ENCODE assay signal across 8 cellular contexts in the genomic region with DNA sequence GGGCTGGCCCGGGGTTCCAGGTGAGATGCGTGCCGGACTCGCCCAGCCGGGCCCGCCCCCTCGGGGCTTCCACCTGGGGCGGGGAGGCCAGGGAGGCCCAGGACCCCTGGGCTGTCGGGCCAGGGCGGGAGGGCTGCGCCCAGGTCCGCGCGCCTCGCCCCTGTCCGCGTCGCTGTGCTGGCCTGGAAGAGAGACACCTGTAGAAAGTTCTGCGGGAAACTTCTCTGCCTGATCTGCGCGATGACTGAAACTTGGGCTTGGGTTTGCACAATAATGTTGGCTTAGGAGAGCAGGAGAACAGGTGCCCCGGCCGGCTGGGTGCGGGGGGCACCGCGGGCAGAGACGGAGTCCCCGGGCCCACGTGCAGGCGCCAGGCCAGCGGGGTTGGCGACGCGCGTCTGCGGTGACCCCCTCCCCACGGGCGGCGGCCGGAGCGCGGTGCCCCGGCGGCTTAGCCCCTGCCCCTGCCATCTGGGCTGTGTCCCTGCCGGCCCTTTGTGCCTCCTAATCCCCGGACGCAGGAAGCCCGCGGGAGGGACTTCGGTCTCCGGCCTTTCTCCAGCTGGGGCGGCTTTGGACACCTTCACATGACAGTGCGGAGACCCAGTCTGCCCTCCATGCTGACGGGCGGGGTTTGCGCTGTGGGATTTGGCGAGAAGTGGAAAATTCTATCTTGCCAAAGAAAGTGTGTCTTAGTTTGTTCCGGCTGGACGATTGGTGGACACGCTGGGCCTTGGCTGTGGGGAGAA.
DNase-seq lines count a peak whose midpoint lies in the region; ATAC-seq, FAIRE-seq and TF ChIP-seq lines count a peak whose summit lies in the region.

No MANE protein-coding gene starts in this region.

- H3K79me2 ChIP-seq in DOHH2 (ENCODE audit: control insufficient read depth, low read length), result no peaks in the 10 kb centered on the region

- H3K36me3 Mint-ChIP-seq in activated naive CD8-positive, alpha-beta T cell treated with anti-CD3 and anti-CD28 coated beads, Interleukin-2, amount 50 U/mL, for 24 hours (ENCODE audit: low read depth), result peaks cover 7% of the 10 kb centered on the region

- H3K4me3 Mint-ChIP-seq in activated naive CD8-positive, alpha-beta T cell treated with anti-CD3 and anti-CD28 coated beads, Interleukin-2, amount 50 U/mL, for 24 hours, result peak overlapping the region; percentile 55

- peaks cover 7% of the 10 kb centered on the region for H3K27me3 Mint-ChIP-seq in activated naive CD8-positive, alpha-beta T cell treated with anti-CD3 and anti-CD28 coated beads, Interleukin-2, amount 50 U/mL, for 24 hours

- H3F3A ChIP-seq in DOHH2 (ENCODE audit: control insufficient read depth, insufficient read depth), result peaks cover 8% of the 10 kb centered on the region

- FAIRE-seq in GM19239 (lab: Jason Lieb, UNC) (no peak), urothelium cell line (lab: Jason Lieb, UNC) (no peak)

- intact Hi-C loops in tibial artery (cut with DNase I; ENCODE audit: low total_unique reads), result no loop called here

- H3K9me2 ChIP-seq in DOHH2 (replicated peaks; ENCODE audit: control insufficient read depth, low read length), result no peaks in the 10 kb centered on the region

- H3K27ac ChIP-seq in DOHH2 (ENCODE audit: low read depth, low read length) (no peak overlapping the region), tibial artery (peak overlapping the region in 1 of 2 donors; percentile 15)

- ATAC-seq in HG02840 (IDR thresholded peaks at IDR 0.05; ENCODE audit: low FRiP score, unreplicated experiment), result peak; percentile 6
- no peak for ATAC-seq in activated naive CD8-positive, alpha-beta T cell treated with anti-CD3 and anti-CD28 coated beads, Interleukin-2, amount 50 U/mL, for 24 hours

- H3K4me1 ChIP-seq in DOHH2 (ENCODE audit: control insufficient read depth, low read length) (peaks cover 18% of the 10 kb centered on the region), tibial artery (peaks cover 0 to 21% (median 19%) of the 10 kb centered on the region in 4 donors)

- no peaks in the 10 kb centered on the region for H3K9me3 Mint-ChIP-seq in activated naive CD8-positive, alpha-beta T cell treated with anti-CD3 and anti-CD28 coated beads, Interleukin-2, amount 50 U/mL, for 24 hours

- no peaks in the 10 kb centered on the region for H4K20me1 ChIP-seq in DOHH2 (ENCODE audit: control insufficient read depth, insufficient read depth, low read depth, low read length)

- H3K36me3 ChIP-seq in DOHH2 (ENCODE audit: control insufficient read depth, low read length), result peaks cover 25% of the 10 kb centered on the region
- peaks cover 0 to 20% (median 12%) of the 10 kb centered on the region in 3 donors for H3K36me3 ChIP-seq in tibial artery

- no peaks in the 10 kb centered on the region for H3K9me3 ChIP-seq in DOHH2 (ENCODE audit: control insufficient read depth, insufficient read depth, low read length)
- no peaks in the 10 kb centered on the region for H3K9me3 ChIP-seq in tibial artery

- peaks cover 11% of the 10 kb centered on the region for H3K4me1 Mint-ChIP-seq in activated naive CD8-positive, alpha-beta T cell treated with anti-CD3 and anti-CD28 coated beads, Interleukin-2, amount 50 U/mL, for 24 hours

- H3K4me2 ChIP-seq in DOHH2 (ENCODE audit: low read length), result peak overlapping the region; percentile 82

- H3K4me3 ChIP-seq in DOHH2 (ENCODE audit: low read length) (peak overlapping the region; percentile 75), tibial artery (peak overlapping the region; percentile 59 to 79)

- TF ChIP-seq CTCF in DOHH2 (IDR thresholded peaks at IDR 0.05; ENCODE audit: low read depth, low read length, poor library complexity, severe bottlenecking) (no peak), tibial artery (IDR thresholded peaks at IDR 0.05) (no peak)

- H3K27me3 ChIP-seq in DOHH2 (ENCODE audit: control insufficient read depth, low read length) (peaks cover 16% of the 10 kb centered on the region), tibial artery (no peaks in the 10 kb centered on the region)

- DNase-seq in activated naive CD8-positive, alpha-beta T cell treated with anti-CD3 and anti-CD28 coated beads, Interleukin-2, amount 50 U/mL, for 24 hours, result no peak
- DNase-seq in left kidney (ENCODE audit: low read depth, low spot score) (peak; percentile 51), tibial artery (no peak), NCI-H2081 (lab: John Stamatoyannopoulos, UW) (no peak), GM19239 (ENCODE audit: insufficient read length, low spot score) (no peak), urothelium cell line (ENCODE audit: low spot score) (no peak)

- H3K27ac Mint-ChIP-seq in activated naive CD8-positive, alpha-beta T cell treated with anti-CD3 and anti-CD28 coated beads, Interleukin-2, amount 50 U/mL, for 24 hours, result no peak overlapping the region
